Comparison of ENCODE assay signal across 8 cellular contexts in genomic region chr6:30556006-30556713, GRCh38. TPM values are rescaled to one million over a fixed set of nuclear protein-coding genes. Genes with fewer than 3 reads are reported as not detected.
DNase-seq lines count a peak whose midpoint lies in the region; ATAC-seq and TF ChIP-seq lines count a peak whose summit lies in the region.

TSS of gene GNL1 (minus strand) at chr6:30556489. CDS start at chr6:30556203, 286 bp downstream.

- H3F3A ChIP-seq in SU-DHL-6 (ENCODE audit: insufficient read depth) = peaks cover 13% of the 10 kb centered on the region; the same call in 1 of the 2 replicates

- POLR2A ChIA-PET in activated naive CD8-positive, alpha-beta T cell treated with anti-CD3 and anti-CD28 coated beads, Interleukin-2, amount 10 ng/mL, durations not matched to agents 7 days and 5 days (lab: Charles Lee) = interaction anchor here (0.6 to 3.4 kb wide), 11 partner anchors 11 to 342 kb away, joined by 3 to 24 read pairs (median 5); partner anchors contain the start of genes ABCF1, DHX16, MRPS18B and PPP1R10

- peak within 1 kb of the TSS; percentile 100 for H3K27ac Mint-ChIP-seq in activated naive CD8-positive, alpha-beta T cell treated with anti-CD3 and anti-CD28 coated beads, Interleukin-2, amount 10 ng/mL, durations not matched to agents 7 days and 5 days

- peak; percentile 67 for ATAC-seq in HG02623 (IDR thresholded peaks at IDR 0.05; ENCODE audit: unreplicated experiment)
- peak; percentile 90 for ATAC-seq in activated naive CD8-positive, alpha-beta T cell treated with anti-CD3 and anti-CD28 coated beads, Interleukin-2, amount 10 ng/mL, durations not matched to agents 7 days and 5 days (ENCODE audit: low read depth)

- H3K4me3 ChIP-seq in SU-DHL-6 (ENCODE audit: insufficient read depth, low read length, poor library complexity, severe bottlenecking) (peak within 1 kb of the TSS; percentile 81), parathyroid adenoma (ENCODE audit: low read depth, low read length) (peak within 1 kb of the TSS; percentile 100), tibial nerve (peak within 1 kb of the TSS; percentile 63 to 96 (median 88))

- H3K36me3 ChIP-seq in SU-DHL-6 (ENCODE audit: low read length) = peaks cover 18% of the 10 kb centered on the region; the same call in 1 of the 2 replicates
- no peaks in the 10 kb centered on the region for H3K36me3 ChIP-seq in parathyroid adenoma (ENCODE audit: control insufficient read depth, insufficient read depth, low read length)
- H3K36me3 ChIP-seq in tibial nerve = peaks cover 0 to 35% (median 7%) of the 10 kb centered on the region in 3 donors

- TF ChIP-seq CTCF in GM10266 (IDR thresholded peaks at IDR 0.05; ENCODE audit: control insufficient read depth, insufficient read depth, low read depth, missing control alignments) (peak; percentile 3), SU-DHL-6 (IDR thresholded peaks at IDR 0.05; ENCODE audit: insufficient read depth, low read length, poor library complexity, severe bottlenecking) (no peak), parathyroid adenoma (IDR thresholded peaks at IDR 0.05) (peak; percentile 22), tibial nerve (IDR thresholded peaks at IDR 0.05) (peak in 2 of 5 experiments; percentile 7 to 37)

- H3K9me2 ChIP-seq in SU-DHL-6 (replicated peaks; ENCODE audit: insufficient read depth, low read length) = no peaks in the 10 kb centered on the region

- H3K27ac ChIP-seq in SU-DHL-6 (ENCODE audit: low read depth, low read length) = peak within 1 kb of the TSS; percentile 82
- peak within 1 kb of the TSS; percentile 99 for H3K27ac ChIP-seq in parathyroid adenoma
- H3K27ac ChIP-seq in tibial nerve = peak within 1 kb of the TSS; percentile 97 to 99 (median 98)

- peak in 1 of 2 donors; percentile 46 for TF ChIP-seq POLR2A in tibial nerve (IDR thresholded peaks at IDR 0.05)

- H3K4me1 ChIP-seq in parathyroid adenoma = peaks cover 8% of the 10 kb centered on the region
- peaks cover 0 to 44% (median 14%) of the 10 kb centered on the region in 4 donors for H3K4me1 ChIP-seq in tibial nerve

- H2AFZ ChIP-seq in SU-DHL-6 (ENCODE audit: low read depth, low read length, severe bottlenecking) (peak within 1 kb of the TSS; percentile 82), parathyroid adenoma (peak within 1 kb of the TSS; percentile 98)

- H3K4me3 Mint-ChIP-seq in activated naive CD8-positive, alpha-beta T cell treated with anti-CD3 and anti-CD28 coated beads, Interleukin-2, amount 10 ng/mL, durations not matched to agents 7 days and 5 days = peak within 1 kb of the TSS; percentile 95

- intact Hi-C loops in head of caudate nucleus (cut with DNase I) = loop anchor here (2.0 kb wide), 1 partner anchor 15 kb away; the partner anchor contains the start of gene ABCF1

- peak within 1 kb of the TSS; percentile 79 for H3K9ac ChIP-seq in SU-DHL-6 (ENCODE audit: low read length)
- H3K9ac ChIP-seq in parathyroid adenoma = peak within 1 kb of the TSS; percentile 91

- H3K36me3 Mint-ChIP-seq in activated naive CD8-positive, alpha-beta T cell treated with anti-CD3 and anti-CD28 coated beads, Interleukin-2, amount 10 ng/mL, durations not matched to agents 7 days and 5 days = peaks cover 15% of the 10 kb centered on the region

- DNase-seq in GM10266 (ENCODE audit: extremely low spot score) (peak; percentile 91), NCI-H1105 treated with DMSO at 0.1 percent for 48 hours (lab: John Stamatoyannopoulos, UW) (peak; percentile 86), head of caudate nucleus (peak; percentile 89 to 98 (median 94)), tibial nerve (ENCODE audit: low spot score in 2 of 2) (peak; percentile 86 to 94)
- peak; percentile 98 for DNase-seq in activated naive CD8-positive, alpha-beta T cell treated with anti-CD3 and anti-CD28 coated beads, Interleukin-2, amount 10 ng/mL, durations not matched to agents 7 days and 5 days

- peaks cover 27% of the 10 kb centered on the region for H3K4me1 Mint-ChIP-seq in activated naive CD8-positive, alpha-beta T cell treated with anti-CD3 and anti-CD28 coated beads, Interleukin-2, amount 10 ng/mL, durations not matched to agents 7 days and 5 days

- H3K27me3 Mint-ChIP-seq in activated naive CD8-positive, alpha-beta T cell treated with anti-CD3 and anti-CD28 coated beads, Interleukin-2, amount 10 ng/mL, durations not matched to agents 7 days and 5 days = no peaks in the 10 kb centered on the region

- H3K27me3 ChIP-seq in SU-DHL-6 (ENCODE audit: low read length) = no peaks in the 10 kb centered on the region
- no peaks in the 10 kb centered on the region for H3K27me3 ChIP-seq in parathyroid adenoma (ENCODE audit: control insufficient read depth, insufficient read depth, low read length)
- H3K27me3 ChIP-seq in tibial nerve = no peaks in the 10 kb centered on the region

- peak within 1 kb of the TSS; percentile 69 for H3K4me2 ChIP-seq in SU-DHL-6 (ENCODE audit: low read depth, low read length, poor library complexity, severe bottlenecking)
- H3K4me2 ChIP-seq in parathyroid adenoma (ENCODE audit: low read length) = peak within 1 kb of the TSS; percentile 100

- H3K9me3 ChIP-seq in SU-DHL-6 (ENCODE audit: insufficient read depth, low read length) (no peaks in the 10 kb centered on the region), parathyroid adenoma (ENCODE audit: control insufficient read depth, low read length) (no peaks in the 10 kb centered on the region), tibial nerve (no peaks in the 10 kb centered on the region)

- H3K79me2 ChIP-seq in SU-DHL-6 (ENCODE audit: insufficient read depth, low read length) (peaks cover 46% of the 10 kb centered on the region), parathyroid adenoma (no peaks in the 10 kb centered on the region)

- peaks cover 3% of the 10 kb centered on the region; the same call in 1 of the 2 replicates for H4K20me1 ChIP-seq in SU-DHL-6 (ENCODE audit: low read depth, low read length)

- peak; percentile 69 to 85 for TF ChIP-seq EP300 in tibial nerve (IDR thresholded peaks at IDR 0.05)

- WGBS in tibial nerve, 2 donors = 0 to 1% methylated on average over 29 to 33 of the region's 67 CpGs

- H3K9me3 Mint-ChIP-seq in activated naive CD8-positive, alpha-beta T cell treated with anti-CD3 and anti-CD28 coated beads, Interleukin-2, amount 10 ng/mL, durations not matched to agents 7 days and 5 days = no peaks in the 10 kb centered on the region

RNA-seq across cellular contexts. Expression of gene GNL1, which starts in this region (rescaled TPM):
- total RNA-seq in activated naive CD8-positive, alpha-beta T cell treated with anti-CD3 and anti-CD28 coated beads, Interleukin-2, amount 10 ng/mL, durations not matched to agents 7 days and 5 days = 10 to 100 TPM; 84.3 to 88.6 TPM
- total RNA-seq in tibial nerve = 10 to 100 TPM; 38.1 to 45.2 (median 44.3) TPM

Comparison
In these comparisons a context has a peak if more than half of its experiments do, and no peak if none do; other contexts are left out.
1. Peak in every context shown above with its lines: DNase-seq, ATAC-seq, H3K4me3 ChIP-seq and H3K27ac ChIP-seq.